In the genomic region with DNA sequence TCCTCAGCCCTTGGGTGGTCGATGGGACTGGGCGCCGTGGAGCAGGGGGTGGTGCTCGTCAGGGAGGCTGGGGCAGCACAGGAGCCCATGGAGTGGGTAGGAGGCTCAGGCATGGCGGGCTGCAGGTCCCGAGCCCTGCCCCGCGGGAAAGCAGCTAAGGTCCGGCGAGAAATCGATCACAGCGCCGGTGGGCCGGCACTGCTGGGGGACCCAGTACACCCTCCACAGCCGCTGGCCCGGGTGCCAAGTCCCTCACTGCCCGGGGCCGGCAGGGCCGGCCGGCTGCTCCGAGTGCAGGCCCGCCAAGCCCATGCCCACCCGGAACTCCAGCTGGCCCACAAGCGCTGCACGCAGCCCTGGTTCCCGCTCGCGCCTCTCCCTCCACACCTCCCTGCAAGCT, we compare ENCODE assay signal across 5 cellular contexts. TPM values are rescaled to one million over a fixed set of nuclear protein-coding genes. Genes with fewer than 3 reads are reported as not detected.
"Had no signal": no experiment of that assay in that cellular context is flagged by ENCODE, and none has a peak within 500 bp of the region (broad histone marks: within the 10 kb centered on the region; RNA-seq: fewer than 3 reads in every experiment).

No MANE protein-coding gene starts in this region.

RNA-seq across cellular contexts. Expression of gene CCBE1, which starts 16.9 kb away (rescaled TPM):
- total RNA-seq: activated naive CD4-positive, alpha-beta T cell treated with anti-CD3 and anti-CD28 coated beads for 36 hours; activated naive CD8-positive, alpha-beta T cell treated with anti-CD3 and anti-CD28 coated beads for 36 hours; activated naive CD8-positive, alpha-beta T cell treated with anti-CD3 and anti-CD28 coated beads, Interleukin-2, amount 10 ng/mL, durations not matched to agents 7 days and 5 days; activated T-helper 1 cell treated with anti-CD3 and anti-CD28 coated beads, Interleukin-12 subunit alpha, Interleukin-12 subunit beta, Interleukin-2, Interleukin-4 antibody, amounts not matched to agents 30 ng/mL and 10 ng/mL and 1 ng/mL, durations not matched to agents 14 hours and 24 hours and 36 hours; activated T-helper 2 cell treated with anti-CD3 and anti-CD28 coated beads, Interferon-gamma antibody, Interleukin-2, Interleukin-4, amounts not matched to agents 10 μg/mL and 5 μg/mL and 100 μg/mL, durations not matched to agents 14 hours and 24 hours and 36 hours had no signal
